ENCODE assay signal across 10 cellular contexts in the genomic region with DNA sequence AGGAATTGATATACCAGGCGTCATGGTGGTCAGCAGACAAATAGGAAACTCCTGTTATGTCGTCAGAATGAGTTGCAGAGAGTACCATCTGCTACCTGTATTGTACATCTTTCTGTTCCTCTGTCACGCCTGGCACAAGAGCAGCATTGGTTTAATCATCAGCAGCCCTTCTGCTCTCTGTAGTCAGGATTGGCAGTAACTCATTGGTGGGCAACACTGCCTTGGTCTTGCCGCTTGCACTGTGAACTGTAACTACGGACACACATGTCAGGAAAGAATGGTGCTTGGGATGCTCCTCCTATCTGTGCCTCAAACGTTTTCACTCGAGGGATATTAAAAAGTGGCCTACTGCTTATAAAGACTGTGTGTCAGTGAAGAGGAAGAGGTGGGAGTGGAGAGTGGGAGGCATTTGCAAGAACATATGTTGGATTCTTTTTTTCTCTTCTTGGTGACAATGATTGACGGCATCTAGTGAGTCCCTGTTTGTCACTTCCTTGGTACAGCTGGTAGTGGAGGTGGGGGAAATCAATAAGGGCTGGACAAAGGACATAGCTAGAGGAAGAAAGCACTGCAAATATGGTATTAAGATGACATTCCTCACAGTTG.
DNase-seq lines count a peak whose midpoint lies in the region; ATAC-seq and TF ChIP-seq lines count a peak whose summit lies in the region.
"Had no signal": no experiment of that assay in that cellular context is flagged by ENCODE, and none has a peak within 500 bp of the region (broad histone marks: within the 10 kb centered on the region; RNA-seq: fewer than 3 reads in every experiment).

No MANE protein-coding gene starts in this region.

- peak overlapping the region; percentile 66 for H3K4me3 ChIP-seq in OCI-LY3 (ENCODE audit: low read length)
- H3K4me3 ChIP-seq: smooth muscle cell had no signal

- H3K9me3 Mint-ChIP-seq in central memory CD8-positive, alpha-beta T cell = no peaks in the 10 kb centered on the region
- no peaks in the 10 kb centered on the region for H3K9me3 Mint-ChIP-seq in stimulated activated naive CD8-positive, alpha-beta T cell treated with anti-CD3 and anti-CD28 coated beads, Interleukin-15, amount 100 ng/mL, for 72 hours

- H4K20me1 ChIP-seq in OCI-LY3 (ENCODE audit: insufficient read depth, low read length) = no peaks in the 10 kb centered on the region

- peaks cover 17% of the 10 kb centered on the region for H3K36me3 Mint-ChIP-seq in central memory CD8-positive, alpha-beta T cell (ENCODE audit: insufficient read depth)

- H3K27ac ChIP-seq in OCI-LY3 (ENCODE audit: low read length) = peak overlapping the region; percentile 91

- H3K27me3 ChIP-seq in OCI-LY3 (ENCODE audit: low read depth, low read length) = no peaks in the 10 kb centered on the region
- H3K27me3 ChIP-seq: heart left ventricle had no signal

- H3K9ac ChIP-seq in OCI-LY3 (ENCODE audit: low read length) = peak overlapping the region; percentile 44; the same call in 1 of the 2 replicates

- no peak overlapping the region; the same call in 1 of the 2 replicates for H2AFZ ChIP-seq in OCI-LY3 (ENCODE audit: low read depth, low read length)

- no peaks in the 10 kb centered on the region for H3K79me2 ChIP-seq in OCI-LY3 (ENCODE audit: low read length)

- no peak for ATAC-seq in central memory CD8-positive, alpha-beta T cell (replicated peaks; ENCODE audit: extremely low read depth, poor library complexity, severe bottlenecking)
- ATAC-seq in stimulated activated naive CD8-positive, alpha-beta T cell treated with anti-CD3 and anti-CD28 coated beads, Interleukin-15, amount 100 ng/mL, for 72 hours = peak; percentile 13

- H3K4me2 ChIP-seq in OCI-LY3 (ENCODE audit: low read length) = peak overlapping the region; percentile 92
- H3K4me2 ChIP-seq: smooth muscle cell had no signal

- no peaks in the 10 kb centered on the region for H3K27me3 Mint-ChIP-seq in central memory CD8-positive, alpha-beta T cell
- no peaks in the 10 kb centered on the region for H3K27me3 Mint-ChIP-seq in stimulated activated naive CD8-positive, alpha-beta T cell treated with anti-CD3 and anti-CD28 coated beads, Interleukin-15, amount 100 ng/mL, for 72 hours

- peaks cover 69% of the 10 kb centered on the region for H3K4me1 Mint-ChIP-seq in central memory CD8-positive, alpha-beta T cell
- H3K4me1 Mint-ChIP-seq in stimulated activated naive CD8-positive, alpha-beta T cell treated with anti-CD3 and anti-CD28 coated beads, Interleukin-15, amount 100 ng/mL, for 72 hours = peaks cover 74% of the 10 kb centered on the region

- H3K9me3 ChIP-seq in OCI-LY3 (ENCODE audit: insufficient read depth, low read length) = no peaks in the 10 kb centered on the region
- H3K9me3 ChIP-seq: heart left ventricle had no signal

- DNase-seq in activated T-cell treated with anti-CD3 and anti-CD28 coated beads for 4 hours (peak; percentile 18), foreskin melanocyte (no peak), DMS79 (lab: John Stamatoyannopoulos, UW) (no peak), HuH-7 (ENCODE audit: low spot score) (no peak)
- DNase-seq in activated T-cell treated with anti-CD3 and anti-CD28 coated beads, Interleukin-2, amount 50 U/mL, for 1 hour = no peak
- no peak for DNase-seq in central memory CD8-positive, alpha-beta T cell (ENCODE audit: low spot score in 2 of 2)
- DNase-seq in stimulated activated naive CD8-positive, alpha-beta T cell treated with anti-CD3 and anti-CD28 coated beads, Interleukin-15, amount 100 ng/mL, for 72 hours = no peak
- DNase-seq: heart left ventricle had no signal

- no peak for TF ChIP-seq CTCF in OCI-LY3 (IDR thresholded peaks at IDR 0.05; ENCODE audit: low read depth, low read length)

- H3K27ac Mint-ChIP-seq in central memory CD8-positive, alpha-beta T cell (ENCODE audit: low read depth) = peak overlapping the region; percentile 96
- H3K27ac Mint-ChIP-seq in stimulated activated naive CD8-positive, alpha-beta T cell treated with anti-CD3 and anti-CD28 coated beads, Interleukin-15, amount 100 ng/mL, for 72 hours = peak overlapping the region; percentile 88 to 93

- peaks cover 34% of the 10 kb centered on the region for H3K4me1 ChIP-seq in OCI-LY3 (ENCODE audit: low read length)

- no peaks in the 10 kb centered on the region for H3K36me3 ChIP-seq in OCI-LY3 (replicated peaks; ENCODE audit: low read depth, low read length)
- H3K36me3 ChIP-seq: heart left ventricle had no signal

- H3K4me3 Mint-ChIP-seq in central memory CD8-positive, alpha-beta T cell = peak overlapping the region; percentile 70
- peak overlapping the region; percentile 76 to 78 for H3K4me3 Mint-ChIP-seq in stimulated activated naive CD8-positive, alpha-beta T cell treated with anti-CD3 and anti-CD28 coated beads, Interleukin-15, amount 100 ng/mL, for 72 hours
